In genomic region chr4:178955614-178956013, GRCh38 we compare ENCODE assay signal across 27 cellular contexts.
"Had no signal": no experiment of that assay in that cellular context is flagged by ENCODE, and none has a peak within 500 bp of the region (broad histone marks: within the 10 kb centered on the region; RNA-seq: fewer than 3 reads in every experiment).

No MANE protein-coding gene starts in this region.

- DNase-seq: stimulated activated CD4-positive, alpha-beta T cell treated with anti-CD3 and anti-CD28 coated beads, Interleukin-2, amount 100 ng/mL, for 48 hours; stimulated activated CD4-positive, alpha-beta T cell treated with anti-CD3 and anti-CD28 coated beads, Interleukin-4, amount 100 ng/mL, for 1 hour; stimulated activated CD4-positive, alpha-beta T cell treated with anti-CD3 and anti-CD28 coated beads, Interleukin-4, amount 100 ng/mL, for 24 hours; stimulated activated CD4-positive, alpha-beta T cell treated with anti-CD3 and anti-CD28 coated beads, Interleukin-4, amount 100 ng/mL, for 4 hours; stimulated activated CD8-positive, alpha-beta memory T cell treated with anti-CD3 and anti-CD28 coated beads, Interleukin-4, amount 100 ng/mL, for 48 hours; stimulated activated naive B cell treated with anti-CD40 and anti-IgM and Interleukin-4, amounts not matched to agents 10 μg/mL and 1 μg/mL and 100 μg/mL, for 72 hours; stimulated activated naive CD4-positive, alpha-beta T cell; stimulated activated naive CD4-positive, alpha-beta T cell treated with Interleukin-2 at 50 U/mL for 16 hours; stimulated activated naive CD8-positive, alpha-beta T cell treated with anti-CD3 and anti-CD28 coated beads, Interleukin-15, amount 100 ng/mL, for 72 hours; stimulated activated naive CD8-positive, alpha-beta T cell treated with anti-CD3 and anti-CD28 coated beads, Interleukin-15, Interleukin-2, amounts not matched to agents 100 U/mL and 50 U/mL, for 24 hours; stomach; substantia nigra; testis; thyroid gland; tibial artery; transverse colon; trophoblast cell; upper lobe of left lung; upper lobe of right lung; uterus had no signal

- H3K27me3 ChIP-seq: stomach, suprapubic skin, testis, thyroid gland, tibial artery, tibial nerve, transverse colon, upper lobe of left lung, upper lobe of right lung, uterus, vagina had no signal

- H3K27ac ChIP-seq: stomach, suprapubic skin, testis, thoracic aorta, thyroid gland, tibial artery, tibial nerve, transverse colon, upper lobe of left lung, upper lobe of right lung, uterus, vagina had no signal

- H3K4me1 ChIP-seq: stomach, suprapubic skin, testis, thyroid gland, tibial artery, tibial nerve, transverse colon, upper lobe of left lung, upper lobe of right lung, uterus, vagina had no signal

- ATAC-seq: stimulated activated effector memory CD8-positive, alpha-beta T cell treated with anti-CD3 and anti-CD28 coated beads, Interleukin-12 subunit alpha, Interleukin-12 subunit beta, amount 100 ng/mL, for 72 hours; stimulated activated memory B cell treated with anti-CD40 and anti-IgM and Interleukin-4, amounts not matched to agents 10 μg/mL and 1 μg/mL and 100 μg/mL, for 72 hours; stimulated activated naive B cell treated with anti-CD40 and anti-IgM and Interleukin-4, amounts not matched to agents 10 μg/mL and 1 μg/mL and 100 μg/mL, for 72 hours; stimulated activated naive CD8-positive, alpha-beta T cell treated with anti-CD3 and anti-CD28 coated beads, Interleukin-15, amount 100 ng/mL, for 72 hours; stimulated activated naive CD8-positive, alpha-beta T cell treated with anti-CD3 and anti-CD28 coated beads, Interleukin-15, Interleukin-2, amounts not matched to agents 100 U/mL and 50 U/mL, for 24 hours; upper lobe of right lung had no signal

- H3K36me3 ChIP-seq: stomach, suprapubic skin, thoracic aorta, thyroid gland, tibial artery, tibial nerve, transverse colon, upper lobe of left lung, upper lobe of right lung, uterus, vagina had no signal

- FAIRE-seq: urothelium cell line had no signal

- H3K4me3 ChIP-seq: stomach, suprapubic skin, testis, thoracic aorta, thyroid gland, tibial artery, tibial nerve, transverse colon, upper lobe of left lung, upper lobe of right lung, uterus, vagina had no signal

- H3K9me3 ChIP-seq: suprapubic skin, testis, thoracic aorta, thyroid gland, tibial artery, tibial nerve, transverse colon, upper lobe of left lung, upper lobe of right lung, uterus, vagina had no signal
